ENCODE assay signal across 8 cellular contexts in the genomic region with DNA sequence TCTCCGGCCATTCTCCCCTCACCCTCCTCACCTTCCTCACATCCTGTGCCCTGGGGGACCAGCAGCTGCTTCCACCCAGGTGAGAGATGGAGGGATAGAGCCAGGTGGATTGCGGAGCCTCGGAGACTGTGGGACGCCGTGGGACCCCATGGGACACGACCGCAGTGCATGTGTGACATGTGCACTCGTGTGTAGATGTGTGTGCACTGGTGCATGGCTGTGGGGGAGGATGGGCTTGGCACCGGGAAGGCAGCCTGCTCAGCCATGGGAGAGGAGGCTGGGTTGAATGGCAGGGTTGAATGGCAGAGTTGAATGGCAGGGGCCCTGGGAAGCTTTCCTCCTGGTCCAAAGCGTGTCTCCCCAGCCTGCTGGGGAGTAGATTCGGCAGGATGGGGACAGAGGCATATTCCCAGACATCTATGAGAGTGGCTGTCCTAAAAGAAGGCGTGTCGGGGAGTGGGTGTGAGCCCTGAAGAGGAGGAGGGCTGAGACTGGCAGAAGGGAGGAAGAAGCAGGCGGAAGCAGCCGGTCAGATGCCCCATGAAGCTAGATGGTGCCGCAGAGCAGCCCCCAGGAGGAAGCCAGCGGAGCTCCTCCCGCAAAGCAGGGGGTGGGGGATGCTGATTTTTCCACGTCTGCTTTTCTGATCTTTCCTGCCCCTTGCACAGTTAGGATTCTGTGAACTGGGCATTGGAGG. TPM values are rescaled to one million over a fixed set of nuclear protein-coding genes. Genes with fewer than 3 reads are reported as not detected.
A peak's percentile ranks its signal among the peaks of the same experiment; 100 is the strongest.
DNase-seq lines count a peak whose midpoint lies in the region.

No MANE protein-coding gene starts in this region.

- no peaks in the 10 kb centered on the region for H3K9me3 ChIP-seq in duodenal mucosa (ENCODE audit: control insufficient read depth in 1 of 2, low read length in 2 of 2)

- in situ Hi-C loops in G401 (cut with HindIII; ENCODE audit: low sequenced_read_pairs), result no loop called here

- no peaks in the 10 kb centered on the region for H3K27me3 ChIP-seq in duodenal mucosa (ENCODE audit: control insufficient read depth in 1 of 2, insufficient read depth in 2 of 2, low read length in 2 of 2)

- intact Hi-C loops in posterior vena cava (cut with DNase I), result no loop called here

- no peaks in the 10 kb centered on the region for H3K36me3 ChIP-seq in duodenal mucosa (ENCODE audit: control insufficient read depth in 1 of 2, insufficient read depth in 2 of 2, low read length in 2 of 2)

- peaks cover 0 to 14% of the 10 kb centered on the region in 2 donors for H3K4me1 ChIP-seq in duodenal mucosa (ENCODE audit: control insufficient read depth in 1 of 2, insufficient read depth in 2 of 2, low read length in 2 of 2)

- DNase-seq in NCI-H2107 treated with DMSO at 0.1 percent for 48 hours (lab: John Stamatoyannopoulos, UW; ENCODE audit: unreplicated experiment) (peak; percentile 60), NCI-H2107 (lab: John Stamatoyannopoulos, UW) (no peak), posterior vena cava (ENCODE audit: low spot score) (peak; percentile 90), NCI-H1105 treated with DMSO at 0.1 percent for 48 hours (lab: John Stamatoyannopoulos, UW) (no peak), G401 (ENCODE audit: low spot score) (no peak), NCI-H2227 treated with DMSO at 0.1 percent for 48 hours (lab: John Stamatoyannopoulos, UW) (no peak)
- peak; percentile 25 for DNase-seq in activated CD4-positive, CD25-positive, alpha-beta regulatory T cell treated with anti-CD3 and anti-CD28 coated beads, Interleukin-2, amount 50 U/mL, for 16 hours (ENCODE audit: low read depth, low spot score)

- peak overlapping the region; percentile 46 for H3K27ac ChIP-seq in duodenal mucosa (ENCODE audit: low read depth, low read length)

- peak overlapping the region; percentile 56 to 76 for H3K4me3 ChIP-seq in duodenal mucosa (ENCODE audit: low read depth in 1 of 2, low read length in 2 of 2)

- H3K9ac ChIP-seq in duodenal mucosa (ENCODE audit: low read depth in 1 of 2, low read length in 2 of 2), result peak overlapping the region; percentile 64 to 80

RNA-seq across cellular contexts. Expression of a gene that starts 0.8 kb away (rescaled TPM):
- total RNA-seq in posterior vena cava, result 10 to 100 TPM; 12.9 to 15.4 TPM
- not detected in 2 replicates for total RNA-seq in G401 (2014; rRNA removed; shearing (Covaris generic))

Comparison
In these comparisons a context has a peak if more than half of its experiments do, and no peak if none do; other contexts are left out.
1. DNase-seq: peak in NCI-H2107 treated with DMSO at 0.1 percent for 48 hours (single experiment), activated CD4-positive, CD25-positive, alpha-beta regulatory T cell treated with anti-CD3 and anti-CD28 coated beads, Interleukin-2, amount 50 U/mL, for 16 hours (single experiment) and posterior vena cava (single experiment); none in NCI-H2107 (single experiment), NCI-H1105 treated with DMSO at 0.1 percent for 48 hours (single experiment), G401 (single experiment) and NCI-H2227 treated with DMSO at 0.1 percent for 48 hours (single experiment).
2. RNA of a gene that starts 0.8 kb away (total RNA-seq): 12.9 to 15.4 TPM in posterior vena cava; not detected in G401; every median in the first group is over 10 times any median in the second.